32 cellular contexts compared by ENCODE assay signal in genomic region chr1:204704794-204705492, GRCh38. TPM values are rescaled to one million over a fixed set of nuclear protein-coding genes. Genes with fewer than 3 reads are reported as not detected.
"Had no signal": no experiment of that assay in that cellular context is flagged by ENCODE, and none has a peak within 500 bp of the region (broad histone marks: within the 10 kb centered on the region; RNA-seq: fewer than 3 reads in every experiment).

No MANE protein-coding gene starts in this region.

- H3K27ac ChIP-seq: brain microvascular endothelial cell, SJCRH30, SK-N-MC, WERI-Rb-1 had no signal

- H3K27me3 ChIP-seq: SJCRH30 had no signal

- DNase-seq: activated CD4-positive, alpha-beta memory T cell treated with anti-CD3 and anti-CD28 coated beads, Interleukin-2, amount 10 ng/mL, durations not matched to agents 7 days and 5 days; activated CD4-positive, alpha-beta T cell treated with anti-CD3 and anti-CD28 coated beads for 1 hour; activated CD4-positive, alpha-beta T cell treated with anti-CD3 and anti-CD28 coated beads for 48 hours; activated CD4-positive, CD25-positive, alpha-beta regulatory T cell; activated effector memory CD4-positive, alpha-beta T cell treated with anti-CD3 and anti-CD28 coated beads, Interleukin-2, amount 50 U/mL, for 16 hours; activated naive CD4-positive, alpha-beta T cell; activated naive CD4-positive, alpha-beta T cell treated with anti-CD3 and anti-CD28 coated beads, Interleukin-2, amount 50 U/mL, for 16 hours; activated naive CD8-positive, alpha-beta T cell treated with anti-CD3 and anti-CD28 coated beads for 36 hours; activated T-cell treated with anti-CD3 and anti-CD28 coated beads, Interleukin-2, amount 50 U/mL, for 1 hour; activated T-cell treated with anti-CD3 and anti-CD28 coated beads, Interleukin-2, amount 50 U/mL, for 72 hours; amniotic stem cell; brain microvascular endothelial cell; central memory CD4-positive, alpha-beta T cell; MM.1S; MV-4-11; NCI-H1092; NCI-H1417; NCI-H146; NCI-H187; NCI-H2029 treated with DMSO at 0.1 percent for 48 hours; NCI-H2107; NCI-H2171 treated with DMSO at 0.1 percent for 48 hours; NCI-H2227 treated with DMSO at 0.1 percent for 48 hours; NCI-H524 treated with DMSO at 0.1 percent for 48 hours; SHP77; SJCRH30; T1000; WERI-Rb-1 had no signal

- H3K9me3 ChIP-seq: SJCRH30 had no signal

- H3K4me3 ChIP-seq: SJCRH30, SK-N-MC had no signal

- H3K4me1 ChIP-seq: SJCRH30 had no signal

- H3K36me3 ChIP-seq: brain microvascular endothelial cell, SJCRH30, WERI-Rb-1 had no signal

- ATAC-seq: activated T-cell treated with anti-CD3 and anti-CD28 coated beads, Interleukin-2, amount 50 U/mL, for 72 hours; activated T-helper 17 cell treated with anti-CD3 and anti-CD28 coated beads, Interleukin-2, amount 50 U/mL, for 72 hours; Panc1 had no signal

RNA-seq across cellular contexts. Expression of gene LRRN2, which starts 19.4 kb away (rescaled TPM):
- polyA plus RNA-seq: aorta had no signal
